In genomic region chr4:164428561-164428960, GRCh38 we compare ENCODE assay signal across 26 cellular contexts.
"Had no signal": no experiment of that assay in that cellular context is flagged by ENCODE, and none has a peak within 500 bp of the region (broad histone marks: within the 10 kb centered on the region; RNA-seq: fewer than 3 reads in every experiment).

No MANE protein-coding gene starts in this region.

- DNase-seq: dorsolateral prefrontal cortex; effector CD4-positive, alpha-beta T cell; foreskin fibroblast; heart left ventricle; kidney; mesenchymal stem cell; naive thymus-derived CD4-positive, alpha-beta T cell; nucleus accumbens; stimulated activated CD4-positive, alpha-beta T cell treated with anti-CD3 and anti-CD28 coated beads, Interleukin-12 subunit alpha, Interleukin-12 subunit beta, amount 100 ng/mL, for 4 hours; stimulated activated CD4-positive, alpha-beta T cell treated with anti-CD3 and anti-CD28 coated beads, Interleukin-1b, Interleukin-23, amount 100 ng/mL, for 48 hours; stimulated activated CD4-positive, alpha-beta T cell treated with anti-CD3 and anti-CD28 coated beads, Interleukin-4, amount 100 ng/mL, for 1 hour; stimulated activated CD8-positive, alpha-beta memory T cell treated with anti-CD3 and anti-CD28 coated beads, Interleukin-4, amount 100 ng/mL, for 48 hours; stimulated activated naive CD4-positive, alpha-beta T cell treated with Interleukin-2 at 50 U/mL for 16 hours; stomach; thyroid gland had no signal

- H3K4me1 Mint-ChIP-seq: mesothelial cell of epicardium; naive thymus-derived CD4-positive, alpha-beta T cell; nephron had no signal

- H3K9me3 Mint-ChIP-seq: mesothelial cell of epicardium, nephron, type B pancreatic cell had no signal

- H3K27ac ChIP-seq: dorsolateral prefrontal cortex, epithelial cell of prostate, gastroesophageal sphincter, heart left ventricle, hepatocyte, prostate gland, right atrium auricular region, stomach, thyroid gland had no signal

- H3K4me1 ChIP-seq: gastroesophageal sphincter, heart left ventricle, prostate gland, right atrium auricular region, stomach, thyroid gland had no signal

- ATAC-seq: esophagus mucosa; gastroesophageal sphincter; heart left ventricle; left lobe of liver; naive thymus-derived CD4-positive, alpha-beta T cell; sciatic nerve had no signal

- H3K4me3 Mint-ChIP-seq: mesothelial cell of epicardium; naive thymus-derived CD4-positive, alpha-beta T cell; nephron; type B pancreatic cell had no signal

- H3K36me3 Mint-ChIP-seq: mesothelial cell of epicardium; naive thymus-derived CD4-positive, alpha-beta T cell; type B pancreatic cell had no signal

- H3K27me3 ChIP-seq: dorsolateral prefrontal cortex, gastroesophageal sphincter, heart left ventricle, hepatocyte, right atrium auricular region, stomach, thyroid gland had no signal

- H3K27ac Mint-ChIP-seq: mesothelial cell of epicardium; naive thymus-derived CD4-positive, alpha-beta T cell; nephron; type B pancreatic cell had no signal

- H3K27me3 Mint-ChIP-seq: naive thymus-derived CD4-positive, alpha-beta T cell; type B pancreatic cell had no signal
